1 cellular context compared by ENCODE assay signal in genomic region chr7:155800741-155801267, GRCh38.
TF ChIP-seq lines count a peak whose summit lies in the region.

No MANE protein-coding gene starts in this region.

TF ChIP-seq in HepG2, 621 proteins besides CTCF, POLR2A, EP300 and RAD21 (continued from another document and continues in another):
- TF ChIP-seq PCBP2 (optimal IDR thresholded peaks at IDR 0.05; ENCODE audit: low read depth, low read length, poor library complexity, severe bottlenecking) = no peak
- TF ChIP-seq GABPB1 (CRISPR knock-in tag; IDR thresholded peaks at IDR 0.05) = peak; percentile 36
- no peak for TF ChIP-seq SMARCC2 (IDR thresholded peaks at IDR 0.05)
- TF ChIP-seq JUN (CRISPR knock-in tag; IDR thresholded peaks at IDR 0.05) = no peak
- no peak for TF ChIP-seq HCFC1 (IDR thresholded peaks at IDR 0.05; ENCODE audit: low read depth, low read length)
- no peak for TF ChIP-seq ZNF720 (CRISPR knock-in tag; IDR thresholded peaks at IDR 0.05)
- no peak for TF ChIP-seq DDIT3 (CRISPR knock-in tag; IDR thresholded peaks at IDR 0.05)
- TF ChIP-seq ZBTB26 (CRISPR knock-in tag; IDR thresholded peaks at IDR 0.05; ENCODE audit: borderline replicate concordance) = no peak
- TF ChIP-seq ZKSCAN5 (CRISPR knock-in tag; IDR thresholded peaks at IDR 0.05) = no peak
- TF ChIP-seq ZNF232 (CRISPR knock-in tag; IDR thresholded peaks at IDR 0.05; ENCODE audit: borderline replicate concordance) = no peak
- peak; percentile 89 for TF ChIP-seq TEAD3 (CRISPR knock-in tag; optimal IDR thresholded peaks at IDR 0.05; ENCODE audit: borderline replicate concordance)
- TF ChIP-seq TARDBP (CRISPR knock-in tag; IDR thresholded peaks at IDR 0.05) = no peak
- no peak; the same call in 1 of the 2 replicates for TF ChIP-seq ZMYM3 (CRISPR knock-in tag; IDR thresholded peaks at IDR 0.05)
- TF ChIP-seq ZBTB2 (CRISPR knock-in tag; IDR thresholded peaks at IDR 0.05; ENCODE audit: low read depth) = no peak
- TF ChIP-seq MIXL1 (CRISPR knock-in tag; IDR thresholded peaks at IDR 0.05) = no peak
- TF ChIP-seq USF2 (IDR thresholded peaks at IDR 0.05; ENCODE audit: low read depth, low read length) = 0 out of 2 replicates have a peak, but pooled peaks have one; percentile 41
- TF ChIP-seq USF2 (CRISPR knock-in tag; IDR thresholded peaks at IDR 0.05; ENCODE audit: borderline replicate concordance) = peak; percentile 73; the same call in 1 of the 2 replicates
- TF ChIP-seq NFKBIZ (CRISPR knock-in tag; IDR thresholded peaks at IDR 0.05) = no peak
- TF ChIP-seq ZNF260 (CRISPR knock-in tag; IDR thresholded peaks at IDR 0.05; ENCODE audit: borderline replicate concordance, low read depth) = no peak
- peak; percentile 70; the same call in 1 of the 2 replicates for TF ChIP-seq HOXA3 (CRISPR knock-in tag; IDR thresholded peaks at IDR 0.05)
- no peak for TF ChIP-seq TOE1 (CRISPR knock-in tag; IDR thresholded peaks at IDR 0.05)
- peak; percentile 69; the same call in 1 of the 2 replicates for TF ChIP-seq TFDP1 (CRISPR knock-in tag; IDR thresholded peaks at IDR 0.05; ENCODE audit: borderline replicate concordance)
- no peak for TF ChIP-seq ZNF281 (CRISPR knock-in tag; IDR thresholded peaks at IDR 0.05; ENCODE audit: borderline replicate concordance)
- no peak for TF ChIP-seq ZNF432 (CRISPR knock-in tag; IDR thresholded peaks at IDR 0.05; ENCODE audit: borderline replicate concordance)
- TF ChIP-seq KLF15 (CRISPR knock-in tag; IDR thresholded peaks at IDR 0.05; ENCODE audit: borderline replicate concordance) = no peak
- TF ChIP-seq SP4 (CRISPR knock-in tag; IDR thresholded peaks at IDR 0.05) = no peak
- TF ChIP-seq BCL6 (CRISPR knock-in tag; IDR thresholded peaks at IDR 0.05) = 0 out of 2 replicates have a peak, but pooled peaks have one; percentile 31
- no peak for TF ChIP-seq THAP8 (CRISPR knock-in tag; IDR thresholded peaks at IDR 0.05; ENCODE audit: borderline replicate concordance)
- TF ChIP-seq ATAD3A (CRISPR knock-in tag; IDR thresholded peaks at IDR 0.05) = no peak
- TF ChIP-seq ZBTB20 (CRISPR knock-in tag; IDR thresholded peaks at IDR 0.05; ENCODE audit: borderline replicate concordance, low read depth) = no peak
- TF ChIP-seq ATF2 (CRISPR knock-in tag; IDR thresholded peaks at IDR 0.05) = no peak
- no peak for TF ChIP-seq ZNF234 (CRISPR knock-in tag; conservative IDR thresholded peaks at IDR 0.05)
- TF ChIP-seq ZNF547 (CRISPR knock-in tag; IDR thresholded peaks at IDR 0.05) = no peak
- 0 out of 2 replicates have a peak, but pooled peaks have one; percentile 54 for TF ChIP-seq ZNF572 (CRISPR knock-in tag; IDR thresholded peaks at IDR 0.05)
- TF ChIP-seq ARID5B (CRISPR knock-in tag; IDR thresholded peaks at IDR 0.05) = peak; percentile 73
- no peak for TF ChIP-seq CEBPZ (IDR thresholded peaks at IDR 0.05; ENCODE audit: low read length)
- TF ChIP-seq YEATS2 (CRISPR knock-in tag; IDR thresholded peaks at IDR 0.05; ENCODE audit: borderline replicate concordance) = no peak
- no peak for TF ChIP-seq ZNF660 (CRISPR knock-in tag; IDR thresholded peaks at IDR 0.05; ENCODE audit: borderline replicate concordance, low read depth)
- TF ChIP-seq CHCHD3 (CRISPR knock-in tag; IDR thresholded peaks at IDR 0.05) = no peak
- no peak for TF ChIP-seq NFYC (CRISPR knock-in tag; IDR thresholded peaks at IDR 0.05)
- TF ChIP-seq ZNF3 (CRISPR knock-in tag; IDR thresholded peaks at IDR 0.05) = no peak
- no peak for TF ChIP-seq CCAR2 (optimal IDR thresholded peaks at IDR 0.05; ENCODE audit: low read depth, low read length)
- no peak for TF ChIP-seq ZNF740 (CRISPR knock-in tag; IDR thresholded peaks at IDR 0.05)
- TF ChIP-seq ZFP41 (CRISPR knock-in tag; IDR thresholded peaks at IDR 0.05; ENCODE audit: borderline replicate concordance) = no peak
- no peak for TF ChIP-seq ZNF296 (CRISPR knock-in tag; conservative IDR thresholded peaks at IDR 0.05)
